ENCODE assay signal across 38 cellular contexts in the genomic region with DNA sequence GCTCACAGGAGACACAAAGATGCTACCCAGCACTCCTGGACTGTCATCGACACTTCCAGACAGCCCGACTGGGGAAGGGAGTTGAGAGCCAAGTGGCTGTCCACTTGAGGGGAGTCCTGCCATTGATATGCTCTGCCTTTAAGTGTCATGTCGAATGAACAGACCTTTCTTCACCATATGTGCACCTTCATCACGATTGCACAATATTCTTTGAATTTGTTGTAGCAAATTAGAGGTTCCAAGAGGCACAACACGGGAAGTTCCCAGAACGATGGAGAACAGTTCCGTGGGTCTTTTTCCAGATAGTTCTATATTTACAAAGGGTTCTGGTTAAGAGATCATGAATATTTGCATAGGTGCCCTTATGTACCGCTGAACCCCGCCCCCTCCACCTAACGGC. TPM values are rescaled to one million over a fixed set of nuclear protein-coding genes. Genes with fewer than 3 reads are reported as not detected.
"Had no signal": no experiment of that assay in that cellular context is flagged by ENCODE, and none has a peak within 500 bp of the region (broad histone marks: within the 10 kb centered on the region; RNA-seq: fewer than 3 reads in every experiment).

No MANE protein-coding gene starts in this region.

- H3K27ac ChIP-seq: adrenal gland, body of pancreas, brain microvascular endothelial cell, breast epithelium, VCaP had no signal

- H3K4me1 Mint-ChIP-seq: activated B cell treated with CpG ODN at 0.5 μM for 24 hours; activated T-helper 17 cell treated with anti-CD3 and anti-CD28 coated beads, Interleukin-2, amount 50 U/mL, for 72 hours had no signal

- H3K4me3 Mint-ChIP-seq: activated B cell treated with CpG ODN at 0.5 μM for 24 hours; activated CD4-positive, alpha-beta memory T cell treated with anti-CD3 and anti-CD28 coated beads for 36 hours; activated CD4-positive, alpha-beta T cell treated with anti-CD3 and anti-CD28 coated beads, Interleukin-2, amount 10 ng/mL, durations not matched to agents 24 days and 14 days; activated CD8-positive, alpha-beta T cell treated with anti-CD3 and anti-CD28 coated beads for 36 hours; activated naive CD4-positive, alpha-beta T cell treated with anti-CD3 and anti-CD28 coated beads for 36 hours; activated naive CD8-positive, alpha-beta T cell treated with anti-CD3 and anti-CD28 coated beads for 36 hours; activated T-cell treated with anti-CD3 and anti-CD28 coated beads, Interleukin-2, amount 50 U/mL, for 4 hours; activated T-cell treated with anti-CD3 and anti-CD28 coated beads, Interleukin-2, amount 50 U/mL, for 72 hours; activated T-helper 1 cell treated with anti-CD3 and anti-CD28 coated beads, Interleukin-12 subunit alpha, Interleukin-12 subunit beta, Interleukin-2, Interleukin-4 antibody, amounts not matched to agents 30 ng/mL and 10 ng/mL and 1 ng/mL, durations not matched to agents 14 hours and 24 hours and 36 hours; activated T-helper 17 cell treated with anti-CD3 and anti-CD28 coated beads, Interleukin-2, amount 50 U/mL, for 72 hours; T-helper 1 cell treated with Interleukin-12 subunit alpha and Interleukin-12 subunit beta and Interleukin-4 antibody, amounts not matched to agents 30 μg/mL and 1 μg/mL, for 36 hours; T-helper 2 cell treated with Interferon-gamma antibody and Interleukin-4, amounts not matched to agents 5 μg/mL and 100 μg/mL, for 36 hours had no signal

- ATAC-seq: activated CD8-positive, alpha-beta T cell treated with anti-CD3 and anti-CD28 coated beads for 36 hours; activated naive CD4-positive, alpha-beta T cell treated with anti-CD3 and anti-CD28 coated beads, Interleukin-2, amount 50 U/mL, for 72 hours; activated T-cell treated with anti-CD3 and anti-CD28 coated beads, Interleukin-2, amount 50 U/mL, for 4 hours; activated T-cell treated with anti-CD3 and anti-CD28 coated beads, Interleukin-2, amount 50 U/mL, for 72 hours; activated T-helper 17 cell treated with anti-CD3 and anti-CD28 coated beads, Interleukin-2, amount 50 U/mL, for 72 hours; body of pancreas had no signal

- H3K9me3 Mint-ChIP-seq: activated B cell treated with CpG ODN at 0.5 μM for 24 hours; activated CD4-positive, alpha-beta memory T cell treated with anti-CD3 and anti-CD28 coated beads for 36 hours; activated CD4-positive, alpha-beta T cell treated with anti-CD3 and anti-CD28 coated beads, Interleukin-2, amount 10 ng/mL, durations not matched to agents 24 days and 14 days; activated CD8-positive, alpha-beta T cell treated with anti-CD3 and anti-CD28 coated beads for 36 hours; activated naive CD4-positive, alpha-beta T cell treated with anti-CD3 and anti-CD28 coated beads for 36 hours; activated naive CD4-positive, alpha-beta T cell treated with anti-CD3 and anti-CD28 coated beads, Interleukin-2, amount 50 U/mL, for 72 hours; activated naive CD8-positive, alpha-beta T cell treated with anti-CD3 and anti-CD28 coated beads for 36 hours; activated T-cell treated with anti-CD3 and anti-CD28 coated beads, Interleukin-2, amount 50 U/mL, for 4 hours; activated T-cell treated with anti-CD3 and anti-CD28 coated beads, Interleukin-2, amount 50 U/mL, for 72 hours; activated T-helper 1 cell treated with anti-CD3 and anti-CD28 coated beads, Interleukin-12 subunit alpha, Interleukin-12 subunit beta, Interleukin-2, Interleukin-4 antibody, amounts not matched to agents 30 ng/mL and 10 ng/mL and 1 ng/mL, durations not matched to agents 14 hours and 24 hours and 36 hours; activated T-helper 17 cell treated with anti-CD3 and anti-CD28 coated beads, Interleukin-2, amount 50 U/mL, for 72 hours; T-helper 1 cell treated with Interleukin-12 subunit alpha and Interleukin-12 subunit beta and Interleukin-4 antibody, amounts not matched to agents 30 μg/mL and 1 μg/mL, for 36 hours; T-helper 2 cell treated with Interferon-gamma antibody and Interleukin-4, amounts not matched to agents 5 μg/mL and 100 μg/mL, for 36 hours had no signal

- H3K9me3 ChIP-seq: adrenal gland, body of pancreas, breast epithelium had no signal

- H3K36me3 Mint-ChIP-seq: activated CD4-positive, alpha-beta memory T cell treated with anti-CD3 and anti-CD28 coated beads for 36 hours; activated naive CD4-positive, alpha-beta T cell treated with anti-CD3 and anti-CD28 coated beads, Interleukin-2, amount 50 U/mL, for 72 hours; activated naive CD8-positive, alpha-beta T cell treated with anti-CD3 and anti-CD28 coated beads for 36 hours had no signal

- H3K4me3 ChIP-seq: adrenal gland, body of pancreas, breast epithelium had no signal

- DNase-seq: activated B cell treated with CpG ODN at 0.5 μM for 24 hours; activated CD4-positive, alpha-beta memory T cell treated with anti-CD3 and anti-CD28 coated beads for 36 hours; activated CD4-positive, alpha-beta T cell treated with anti-CD3 and anti-CD28 coated beads for 4 hours; activated CD4-positive, alpha-beta T cell treated with anti-CD3 and anti-CD28 coated beads, Interleukin-2, amount 10 ng/mL, durations not matched to agents 24 days and 14 days; activated CD4-positive, alpha-beta T cell treated with anti-CD3 and anti-CD28 coated beads, Interleukin-2, amount 50 U/mL, for 1 hour; activated CD4-positive, alpha-beta T cell treated with anti-CD3 and anti-CD28 coated beads, Interleukin-2, amount 50 U/mL, for 4 hours; activated CD4-positive, CD25-positive, alpha-beta regulatory T cell treated with anti-CD3 and anti-CD28 coated beads, Interleukin-2, amount 50 U/mL, for 72 hours; activated CD8-positive, alpha-beta memory T cell treated with anti-CD3 and anti-CD28 coated beads, Interleukin-2, amount 50 U/mL, for 4 hours; activated CD8-positive, alpha-beta T cell treated with anti-CD3 and anti-CD28 coated beads for 36 hours; activated effector memory CD4-positive, alpha-beta T cell treated with anti-CD3 and anti-CD28 coated beads, Interleukin-2, amount 50 U/mL, for 16 hours; activated gamma-delta T cell treated with Interleukin-2 at 50 U/mL for 16 hours; activated naive CD4-positive, alpha-beta T cell; activated naive CD4-positive, alpha-beta T cell treated with anti-CD3 and anti-CD28 coated beads for 36 hours; activated naive CD4-positive, alpha-beta T cell treated with anti-CD3 and anti-CD28 coated beads, Interleukin-2, amount 50 U/mL, for 16 hours; activated naive CD8-positive, alpha-beta T cell treated with anti-CD3 and anti-CD28 coated beads for 36 hours; activated T-cell treated with anti-CD3 and anti-CD28 coated beads for 4 hours; activated T-cell treated with anti-CD3 and anti-CD28 coated beads, Interleukin-2, amount 50 U/mL, for 1 hour; activated T-cell treated with anti-CD3 and anti-CD28 coated beads, Interleukin-2, amount 50 U/mL, for 4 hours; activated T-cell treated with anti-CD3 and anti-CD28 coated beads, Interleukin-2, amount 50 U/mL, for 72 hours; amniotic stem cell; body of pancreas; brain microvascular endothelial cell; central memory CD4-positive, alpha-beta T cell; T-helper 2 cell; T-helper 9 cell had no signal

- H3K4me1 ChIP-seq: adrenal gland, body of pancreas, breast epithelium had no signal

- H3K27me3 ChIP-seq: adrenal gland, body of pancreas had no signal

- H3K27ac Mint-ChIP-seq: activated B cell treated with CpG ODN at 0.5 μM for 24 hours; activated CD4-positive, alpha-beta memory T cell treated with anti-CD3 and anti-CD28 coated beads for 36 hours; activated CD4-positive, alpha-beta T cell treated with anti-CD3 and anti-CD28 coated beads, Interleukin-2, amount 10 ng/mL, durations not matched to agents 24 days and 14 days; activated CD8-positive, alpha-beta T cell treated with anti-CD3 and anti-CD28 coated beads for 36 hours; activated naive CD4-positive, alpha-beta T cell treated with anti-CD3 and anti-CD28 coated beads for 36 hours; activated naive CD4-positive, alpha-beta T cell treated with anti-CD3 and anti-CD28 coated beads, Interleukin-2, amount 50 U/mL, for 72 hours; activated naive CD8-positive, alpha-beta T cell treated with anti-CD3 and anti-CD28 coated beads for 36 hours; activated T-cell treated with anti-CD3 and anti-CD28 coated beads, Interleukin-2, amount 50 U/mL, for 72 hours; activated T-helper 1 cell treated with anti-CD3 and anti-CD28 coated beads, Interleukin-12 subunit alpha, Interleukin-12 subunit beta, Interleukin-2, Interleukin-4 antibody, amounts not matched to agents 30 ng/mL and 10 ng/mL and 1 ng/mL, durations not matched to agents 14 hours and 24 hours and 36 hours; activated T-helper 17 cell treated with anti-CD3 and anti-CD28 coated beads, Interleukin-2, amount 50 U/mL, for 72 hours; T-helper 1 cell treated with Interleukin-12 subunit alpha and Interleukin-12 subunit beta and Interleukin-4 antibody, amounts not matched to agents 30 μg/mL and 1 μg/mL, for 36 hours; T-helper 2 cell treated with Interferon-gamma antibody and Interleukin-4, amounts not matched to agents 5 μg/mL and 100 μg/mL, for 36 hours had no signal

- H3K36me3 ChIP-seq: adrenal gland, brain microvascular endothelial cell, breast epithelium had no signal

RNA-seq across cellular contexts. Expression of gene SLC18A2, which starts 16.0 kb away (rescaled TPM):
- total RNA-seq: activated B cell treated with CpG ODN at 0.5 μM for 24 hours; activated CD4-positive, alpha-beta memory T cell treated with anti-CD3 and anti-CD28 coated beads for 36 hours; activated CD4-positive, alpha-beta T cell treated with anti-CD3 and anti-CD28 coated beads, Interleukin-2, amount 10 ng/mL, durations not matched to agents 24 days and 14 days; activated naive CD4-positive, alpha-beta T cell treated with anti-CD3 and anti-CD28 coated beads for 36 hours; activated naive CD8-positive, alpha-beta T cell treated with anti-CD3 and anti-CD28 coated beads for 36 hours; activated T-helper 1 cell treated with anti-CD3 and anti-CD28 coated beads, Interleukin-12 subunit alpha, Interleukin-12 subunit beta, Interleukin-2, Interleukin-4 antibody, amounts not matched to agents 30 ng/mL and 10 ng/mL and 1 ng/mL, durations not matched to agents 14 hours and 24 hours and 36 hours; astrocyte had no signal

RNA-seq across cellular contexts. Expression of gene KCNK18, which starts 59.6 kb away (rescaled TPM):
- total RNA-seq: activated B cell treated with CpG ODN at 0.5 μM for 24 hours; activated CD4-positive, alpha-beta memory T cell treated with anti-CD3 and anti-CD28 coated beads for 36 hours; activated CD4-positive, alpha-beta T cell treated with anti-CD3 and anti-CD28 coated beads, Interleukin-2, amount 10 ng/mL, durations not matched to agents 24 days and 14 days; activated CD8-positive, alpha-beta memory T cell treated with anti-CD3 and anti-CD28 coated beads for 36 hours; activated CD8-positive, alpha-beta T cell treated with anti-CD3 and anti-CD28 coated beads for 36 hours; activated naive CD4-positive, alpha-beta T cell treated with anti-CD3 and anti-CD28 coated beads for 36 hours; activated naive CD4-positive, alpha-beta T cell treated with anti-CD3 and anti-CD28 coated beads, Interleukin-2, amount 50 U/mL, for 72 hours; activated naive CD8-positive, alpha-beta T cell treated with anti-CD3 and anti-CD28 coated beads for 36 hours; activated T-cell treated with anti-CD3 and anti-CD28 coated beads, Interleukin-2, amount 50 U/mL, for 4 hours; activated T-cell treated with anti-CD3 and anti-CD28 coated beads, Interleukin-2, amount 50 U/mL, for 72 hours; activated T-helper 1 cell treated with anti-CD3 and anti-CD28 coated beads, Interleukin-12 subunit alpha, Interleukin-12 subunit beta, Interleukin-2, Interleukin-4 antibody, amounts not matched to agents 30 ng/mL and 10 ng/mL and 1 ng/mL, durations not matched to agents 14 hours and 24 hours and 36 hours; activated T-helper 17 cell treated with anti-CD3 and anti-CD28 coated beads, Interleukin-2, amount 50 U/mL, for 72 hours; adrenal gland; aorta; astrocyte; body of pancreas; breast epithelium; cardiac septum; cerebellum had no signal
- polyA plus RNA-seq: adrenal gland, aorta had no signal
